Comparison of ENCODE assay signal across 22 cellular contexts in genomic region chr7:2883101-2883500, GRCh38. TPM values are rescaled to one million over a fixed set of nuclear protein-coding genes. Genes with fewer than 3 reads are reported as not detected.
A peak's percentile ranks its signal among the peaks of the same experiment; 100 is the strongest.
DNase-seq lines count a peak whose midpoint lies in the region; ATAC-seq, FAIRE-seq and TF ChIP-seq lines count a peak whose summit lies in the region.
"Had no signal": no experiment of that assay in that cellular context is flagged by ENCODE, and none has a peak within 500 bp of the region (broad histone marks: within the 10 kb centered on the region; RNA-seq: fewer than 3 reads in every experiment).

No MANE protein-coding gene starts in this region.

- FAIRE-seq in HepG2 (lab: Jason Lieb, UNC) (no peak), H54 (lab: Jason Lieb, UNC) (no peak)
- FAIRE-seq: A204.1, G401.6, GM12892 had no signal

- no peaks in the 10 kb centered on the region for H3K9me3 ChIP-seq in HepG2 (ENCODE audit: low read length)
- H3K9me3 ChIP-seq in right lobe of liver: no peaks in the 10 kb centered on the region
- H3K9me3 ChIP-seq in neural progenitor cell (ENCODE audit: low read depth): no peaks in the 10 kb centered on the region

- intact Hi-C loops in HepG2 (cut with micrococcal nuclease; ENCODE audit: unreplicated experiment) (no loop called here), right lobe of liver (cut with DNase I) (loop anchor here (10.0 kb wide), 1 partner anchor 272 kb away; no protein-coding TSS in a partner anchor), sciatic nerve (cut with DNase I) (no loop called here)

- H3K27me3 Mint-ChIP-seq in neural progenitor cell (ENCODE audit: insufficient read depth, low read depth) (peaks cover 13% of the 10 kb centered on the region), progenitor cell of endocrine pancreas (no peaks in the 10 kb centered on the region)
- no peaks in the 10 kb centered on the region for H3K27me3 Mint-ChIP-seq in stimulated activated memory B cell treated with anti-CD40 and anti-IgM and Interleukin-4, amounts not matched to agents 10 μg/mL and 1 μg/mL and 100 μg/mL, for 72 hours
- H3K27me3 Mint-ChIP-seq: B cell; CD4-positive, alpha-beta memory T cell had no signal

- H3F3A ChIP-seq in neural progenitor cell (ENCODE audit: low read depth): peaks cover 15% of the 10 kb centered on the region

- H3K9me3 Mint-ChIP-seq in neural progenitor cell (no peaks in the 10 kb centered on the region), progenitor cell of endocrine pancreas (ENCODE audit: low read depth) (no peaks in the 10 kb centered on the region)
- no peaks in the 10 kb centered on the region for H3K9me3 Mint-ChIP-seq in stimulated activated memory B cell treated with anti-CD40 and anti-IgM and Interleukin-4, amounts not matched to agents 10 μg/mL and 1 μg/mL and 100 μg/mL, for 72 hours
- H3K9me3 Mint-ChIP-seq: CD4-positive, alpha-beta memory T cell had no signal

- BruUV-seq in HepG2 (replicated peaks; lab: Mats Ljungman, UMichigan): no TSS peak

- H4K20me1 ChIP-seq in HepG2 (ENCODE audit: insufficient read depth, low read length) (no peaks in the 10 kb centered on the region), neural progenitor cell (ENCODE audit: low read depth) (no peaks in the 10 kb centered on the region)

- TF ChIP-seq POLR2A in HepG2 (IDR thresholded peaks at IDR 0.05; ENCODE audit: insufficient read depth in 1 of 2, low read depth in 2 of 2, low read length in 2 of 2) (no peak), right lobe of liver (IDR thresholded peaks at IDR 0.05) (no peak), H54 (IDR thresholded peaks at IDR 0.05; ENCODE audit: low read depth, low read length) (no peak)

- CTCF ChIA-PET in HepG2 (lab: Yijun Ruan, JAX; ENCODE audit: low intra/inter-chr PET ratio, low total read pairs): no interaction called here

- H3K9ac ChIP-seq in HepG2 (ENCODE audit: insufficient read depth, low read depth, low read length): no peak overlapping the region
- no peak overlapping the region for H3K9ac ChIP-seq in neural progenitor cell
- H3K9ac ChIP-seq: GM23248 had no signal

- H3K4me3 ChIP-seq in HepG2 (replicated peaks in 1 of 3; ENCODE audit: insufficient read depth in 1 of 3, low read depth in 2 of 3, low read length in 3 of 3) (peak overlapping the region in 1 of 3 experiments; percentile 3; a peak in 1 of 6 replicates), right lobe of liver (no peak overlapping the region), neural progenitor cell (no peak overlapping the region)
- H3K4me3 ChIP-seq: GM23248 had no signal

- H3K36me3 Mint-ChIP-seq in neural progenitor cell (no peaks in the 10 kb centered on the region), progenitor cell of endocrine pancreas (ENCODE audit: insufficient read depth) (no peaks in the 10 kb centered on the region)
- no peaks in the 10 kb centered on the region for H3K36me3 Mint-ChIP-seq in stimulated activated memory B cell treated with anti-CD40 and anti-IgM and Interleukin-4, amounts not matched to agents 10 μg/mL and 1 μg/mL and 100 μg/mL, for 72 hours
- H3K36me3 Mint-ChIP-seq: CD4-positive, alpha-beta memory T cell had no signal

- H3K27ac Mint-ChIP-seq in neural progenitor cell (no peak overlapping the region), progenitor cell of endocrine pancreas (no peak overlapping the region)
- H3K27ac Mint-ChIP-seq in stimulated activated memory B cell treated with anti-CD40 and anti-IgM and Interleukin-4, amounts not matched to agents 10 μg/mL and 1 μg/mL and 100 μg/mL, for 72 hours: no peak overlapping the region
- H3K27ac Mint-ChIP-seq: B cell had no signal

- TF ChIP-seq CTCF in HepG2 (CRISPR knock-in tag; IDR thresholded peaks at IDR 0.05): no peak
- TF ChIP-seq CTCF in right lobe of liver (IDR thresholded peaks at IDR 0.05): no peak
- no peak for TF ChIP-seq CTCF in VCaP (conservative IDR thresholded peaks at IDR 0.05)
- TF ChIP-seq CTCF in neural progenitor cell (IDR thresholded peaks at IDR 0.05): no peak
- TF ChIP-seq CTCF in progenitor cell of endocrine pancreas (IDR thresholded peaks at IDR 0.05; ENCODE audit: unreplicated experiment): no peak

- H3K4me3 Mint-ChIP-seq in neural progenitor cell (no peak overlapping the region), progenitor cell of endocrine pancreas (ENCODE audit: low read depth) (no peak overlapping the region)
- no peak overlapping the region for H3K4me3 Mint-ChIP-seq in stimulated activated memory B cell treated with anti-CD40 and anti-IgM and Interleukin-4, amounts not matched to agents 10 μg/mL and 1 μg/mL and 100 μg/mL, for 72 hours
- H3K4me3 Mint-ChIP-seq: B cell; CD4-positive, alpha-beta memory T cell; H9 had no signal

- H3K27me3 ChIP-seq in HepG2 (ENCODE audit: control insufficient read depth in 1 of 2, insufficient read depth in 2 of 2, low read length in 2 of 2) (peaks cover 4 to 22% of the 10 kb centered on the region in 2 experiments; a peak in 3 of 5 replicates), right lobe of liver (no peaks in the 10 kb centered on the region), neural progenitor cell (no peaks in the 10 kb centered on the region)

- no peak for TF ChIP-seq RAD21 in HepG2 (CRISPR knock-in tag; IDR thresholded peaks at IDR 0.05)

- peaks cover 53% of the 10 kb centered on the region for H3K4me1 Mint-ChIP-seq in neural progenitor cell
- peaks cover 28% of the 10 kb centered on the region for H3K4me1 Mint-ChIP-seq in stimulated activated memory B cell treated with anti-CD40 and anti-IgM and Interleukin-4, amounts not matched to agents 10 μg/mL and 1 μg/mL and 100 μg/mL, for 72 hours
- peaks cover 10% of the 10 kb centered on the region for H3K4me1 Mint-ChIP-seq in progenitor cell of endocrine pancreas (ENCODE audit: low read depth)

- DNase-seq in HepG2 (ENCODE audit: low spot score) (no peak), right lobe of liver (no peak), neural progenitor cell (ENCODE audit: low spot score) (no peak), H54 (ENCODE audit: insufficient read length, low spot score) (no peak), sciatic nerve (ENCODE audit: low spot score) (no peak), progenitor cell of endocrine pancreas (ENCODE audit: low spot score, unreplicated experiment) (no peak)
- DNase-seq: C1 segment of cervical spinal cord; Calu3; CD4-positive, alpha-beta memory T cell; COR-L47; DMS153; DND-41; GM23248; H9 had no signal

- H3K36me3 ChIP-seq in HepG2 (replicated peaks in 1 of 2; ENCODE audit: control insufficient read depth in 1 of 2, insufficient read depth in 2 of 2, low read length in 2 of 2) (no peaks in the 10 kb centered on the region), right lobe of liver (no peaks in the 10 kb centered on the region), neural progenitor cell (no peaks in the 10 kb centered on the region)

- TF ChIP-seq EP300 in HepG2 (IDR thresholded peaks at IDR 0.05; ENCODE audit: low read depth in 2 of 2, low read length in 2 of 2) (no peak), HepG2 (CRISPR knock-in tag; IDR thresholded peaks at IDR 0.05; ENCODE audit: borderline replicate concordance) (no peak)

- H2AFZ ChIP-seq in HepG2 (ENCODE audit: low read length) (no peak overlapping the region), neural progenitor cell (replicated peaks) (peak overlapping the region; percentile 17)
- H2AFZ ChIP-seq: GM23248 had no signal

- H3K27ac ChIP-seq in HepG2 (ENCODE audit: extremely low read length, insufficient read depth, low read length): no peak overlapping the region
- H3K27ac ChIP-seq in right lobe of liver: no peak overlapping the region
- H3K27ac ChIP-seq in VCaP: peak overlapping the region; percentile 60; the same call in 1 of the 2 replicates
- H3K27ac ChIP-seq in neural progenitor cell: no peak overlapping the region
- H3K27ac ChIP-seq: 22Rv1, GM23248 had no signal

- POLR2A ChIA-PET in HepG2 (lab: Yijun Ruan, JAX): no interaction called here

- in situ Hi-C loops in HepG2 (cut with HindIII; ENCODE audit: extremely low pct_ligation_motif_present, low pct_unique_long_range_greater_than_20kb): loop anchor here (25.0 kb wide), 2 partner anchors 504 to 779 kb away; no protein-coding TSS in a partner anchor

- peak overlapping the region; percentile 32; the same call in 1 of the 2 replicates for H3K4me2 ChIP-seq in HepG2 (ENCODE audit: low read depth, low read length)
- H3K4me2 ChIP-seq in neural progenitor cell: no peak overlapping the region

- H3K4me1 ChIP-seq in HepG2 (ENCODE audit: insufficient read depth, low read length) (peaks cover 5% of the 10 kb centered on the region; the same call in 1 of the 2 replicates), right lobe of liver (no peaks in the 10 kb centered on the region), neural progenitor cell (peaks cover 11% of the 10 kb centered on the region)

- H3K79me2 ChIP-seq in HepG2 (ENCODE audit: insufficient read depth, low read length) (no peaks in the 10 kb centered on the region), neural progenitor cell (ENCODE audit: low read depth) (no peaks in the 10 kb centered on the region)

- ATAC-seq in HepG2: peak; percentile 32
- no peak for ATAC-seq in right lobe of liver
- peak; percentile 20 for ATAC-seq in stimulated activated memory B cell treated with anti-CD40 and anti-IgM and Interleukin-4, amounts not matched to agents 10 μg/mL and 1 μg/mL and 100 μg/mL, for 72 hours
- no peak for ATAC-seq in sciatic nerve
- ATAC-seq: HCT116 had no signal

- 15% methylated on average over 4 of the region's 17 CpGs for WGBS in HepG2 (ENCODE audit: low lambda C conversion rate)
- WGBS in right lobe of liver (ENCODE audit: insufficient coverage, low coverage, low lambda C conversion rate, missing lambda C conversion rate): 33% methylated on average over 1 of the region's 17 CpGs

RNA-seq across cellular contexts. Expression of gene GNA12, which starts 39.0 kb away (rescaled TPM):
- total RNA-seq in HepG2 (2016; rRNA removed; fragmentation: Illumina TruSeq; extraction: Trizol): 16.2 and 23.3 TPM in 2 replicates
- 7.2 and 7.5 TPM in 2 replicates for total RNA-seq in HepG2 (2016; cell fraction: cytosol; rRNA removed; fragmentation: Illumina TruSeq; extraction: Trizol; ENCODE audit: low read depth)
- 16.1 and 17.2 TPM in 2 replicates for total RNA-seq in HepG2 (2016; cell fraction: insoluble cytoplasmic fraction; rRNA removed; fragmentation: Illumina TruSeq; extraction: Trizol)
- total RNA-seq in HepG2 (2016; cell fraction: membrane; rRNA removed; fragmentation: Illumina TruSeq; extraction: Trizol): 26.9 and 27.9 TPM in 2 replicates
- 14.4 and 16.2 TPM in 2 replicates for total RNA-seq in HepG2 (2016; cell fraction: nucleus; rRNA removed; fragmentation: Illumina TruSeq; extraction: Trizol)
- 50.9 and 68.0 TPM in 2 replicates for polyA plus RNA-seq in HepG2 (2011; rRNA removed)
- polyA plus RNA-seq in HepG2 (2011; cell fraction: cytosol; rRNA removed): 45.6 and 47.6 TPM in 2 replicates
- 34.2 and 39.3 TPM in 2 replicates for polyA plus RNA-seq in HepG2 (2011; cell fraction: nucleus; rRNA removed)
- polyA plus RNA-seq in HepG2 (2012): 39.2 and 40.4 TPM in 2 replicates
- 11.0 and 12.4 TPM in 2 replicates for polyA plus RNA-seq in HepG2 (2016; cell fraction: cytosol; fragmentation: Illumina TruSeq; extraction: Trizol; ENCODE audit: low read depth)
- polyA plus RNA-seq in HepG2 (2016; cell fraction: insoluble cytoplasmic fraction; fragmentation: Illumina TruSeq; extraction: Trizol; ENCODE audit: low read depth): 33.6 and 42.6 TPM in 2 replicates
- polyA plus RNA-seq in HepG2 (2016; cell fraction: membrane; fragmentation: Illumina TruSeq; extraction: Trizol; ENCODE audit: low read depth): 39.2 and 40.8 TPM in 2 replicates
- polyA plus RNA-seq in HepG2 (2016; cell fraction: nucleus; fragmentation: Illumina TruSeq; extraction: Trizol; ENCODE audit: insufficient read depth, low read depth): 26.9 and 29.3 TPM in 2 replicates
- polyA minus RNA-seq in HepG2 (2011; rRNA and poly(A)+ RNA removed; ENCODE audit: low replicate concordance): 54.6 and 166 TPM in 2 replicates
- 37.4 and 48.5 TPM in 2 replicates for polyA minus RNA-seq in HepG2 (2011; cell fraction: cytosol; rRNA and poly(A)+ RNA removed)
- polyA minus RNA-seq in HepG2 (2011; cell fraction: nucleus; rRNA and poly(A)+ RNA removed): 30.9 and 39.8 TPM in 2 replicates
- total RNA-seq in right lobe of liver: 10 to 100 TPM; 10.3 to 32.1 (median 14.1) TPM
- total RNA-seq in neural progenitor cell (ENCODE audit: low replicate concordance): 32.2 and 34.7 TPM in 2 replicates
- total RNA-seq in sciatic nerve: 46.7 TPM
- total RNA-seq in progenitor cell of endocrine pancreas: 65.4 and 68.6 TPM in 2 replicates

Comparison
In these comparisons a context has a peak if more than half of its experiments do, and no peak if none do; other contexts are left out.
1. ATAC-seq: peak in HepG2 (single experiment) and stimulated activated memory B cell treated with anti-CD40 and anti-IgM and Interleukin-4, amounts not matched to agents 10 μg/mL and 1 μg/mL and 100 μg/mL, for 72 hours (single experiment); none in right lobe of liver (0 of 4) and sciatic nerve (single experiment).
2. intact Hi-C loops: an anchor here in right lobe of liver (10.0 kb wide); none called in HepG2 and sciatic nerve.